Comparison of ENCODE assay signal across 26 cellular contexts in genomic region chr10:106182542-106182941, GRCh38.
"Had no signal": no experiment of that assay in that cellular context is flagged by ENCODE, and none has a peak within 500 bp of the region (broad histone marks: within the 10 kb centered on the region; RNA-seq: fewer than 3 reads in every experiment).

No MANE protein-coding gene starts in this region.

- H3K27me3 Mint-ChIP-seq: activated naive CD8-positive, alpha-beta T cell treated with anti-CD3 and anti-CD28 coated beads, Interleukin-2, amount 10 ng/mL, durations not matched to agents 7 days and 5 days; memory B cell had no signal

- DNase-seq: activated CD4-positive, alpha-beta T cell treated with anti-CD3 and anti-CD28 coated beads for 4 hours; activated CD4-positive, alpha-beta T cell treated with anti-CD3 and anti-CD28 coated beads, Interleukin-2, amount 50 U/mL, for 48 hours; activated CD4-positive, CD25-positive, alpha-beta regulatory T cell; activated CD8-positive, alpha-beta memory T cell treated with anti-CD3 and anti-CD28 coated beads, Interleukin-2, amount 50 U/mL, for 48 hours; activated naive CD4-positive, alpha-beta T cell treated with Interleukin-2 at 50 U/mL for 16 hours; activated naive CD8-positive, alpha-beta T cell treated with anti-CD3 and anti-CD28 coated beads, Interleukin-2, amount 10 ng/mL, durations not matched to agents 7 days and 5 days; activated T-cell treated with anti-CD3 and anti-CD28 coated beads, Interleukin-2, amount 50 U/mL, for 4 hours; amniotic stem cell; erythroblast; foreskin melanocyte; immature natural killer cell; ovary; stimulated activated CD4-positive, alpha-beta T cell treated with anti-CD3 and anti-CD28 coated beads, Interleukin-2, amount 100 ng/mL, for 24 hours; T1000; trophoblast cell; uterus had no signal

- H3K27ac ChIP-seq: cardiac muscle cell, neutrophil, ovary, prostate gland, right atrium auricular region, skin epidermis, uterus had no signal

- H3K4me1 ChIP-seq: prostate gland, right atrium auricular region, uterus had no signal

- H3K27me3 ChIP-seq: cardiac muscle cell, neutrophil, ovary, right atrium auricular region, uterus had no signal

- H3K36me3 ChIP-seq: cardiac muscle cell, neutrophil, ovary, prostate gland, right atrium auricular region, uterus had no signal

- H3K4me1 Mint-ChIP-seq: activated naive CD8-positive, alpha-beta T cell treated with anti-CD3 and anti-CD28 coated beads, Interleukin-2, amount 10 ng/mL, durations not matched to agents 7 days and 5 days; immature natural killer cell; memory B cell; stimulated activated effector memory CD8-positive, alpha-beta T cell treated with anti-CD3 and anti-CD28 coated beads, Interleukin-12 subunit alpha, Interleukin-12 subunit beta, amount 100 ng/mL, for 72 hours had no signal

- FAIRE-seq: endometrium had no signal

- H3K4me3 Mint-ChIP-seq: activated naive CD8-positive, alpha-beta T cell treated with anti-CD3 and anti-CD28 coated beads, Interleukin-2, amount 10 ng/mL, durations not matched to agents 7 days and 5 days; activated T-cell treated with anti-CD3 and anti-CD28 coated beads, Interleukin-2, amount 50 U/mL, for 4 hours; immature natural killer cell; memory B cell; nephron; stimulated activated effector memory CD8-positive, alpha-beta T cell treated with anti-CD3 and anti-CD28 coated beads, Interleukin-12 subunit alpha, Interleukin-12 subunit beta, amount 100 ng/mL, for 72 hours; T-helper 1 cell treated with Interleukin-12 subunit alpha and Interleukin-12 subunit beta and Interleukin-4 antibody, amounts not matched to agents 30 μg/mL and 1 μg/mL, for 36 hours had no signal

- H3K4me3 ChIP-seq: cardiac muscle cell, ovary, prostate gland, right atrium auricular region, skin epidermis, uterus had no signal

- H3K36me3 Mint-ChIP-seq: activated naive CD8-positive, alpha-beta T cell treated with anti-CD3 and anti-CD28 coated beads, Interleukin-2, amount 10 ng/mL, durations not matched to agents 7 days and 5 days; immature natural killer cell; memory B cell; stimulated activated effector memory CD8-positive, alpha-beta T cell treated with anti-CD3 and anti-CD28 coated beads, Interleukin-12 subunit alpha, Interleukin-12 subunit beta, amount 100 ng/mL, for 72 hours had no signal

- H3K9me3 Mint-ChIP-seq: activated naive CD8-positive, alpha-beta T cell treated with anti-CD3 and anti-CD28 coated beads, Interleukin-2, amount 10 ng/mL, durations not matched to agents 7 days and 5 days; activated T-cell treated with anti-CD3 and anti-CD28 coated beads, Interleukin-2, amount 50 U/mL, for 4 hours; memory B cell; nephron; T-helper 1 cell treated with Interleukin-12 subunit alpha and Interleukin-12 subunit beta and Interleukin-4 antibody, amounts not matched to agents 30 μg/mL and 1 μg/mL, for 36 hours had no signal

- H3K27ac Mint-ChIP-seq: activated naive CD8-positive, alpha-beta T cell treated with anti-CD3 and anti-CD28 coated beads, Interleukin-2, amount 10 ng/mL, durations not matched to agents 7 days and 5 days; immature natural killer cell; memory B cell; stimulated activated effector memory CD8-positive, alpha-beta T cell treated with anti-CD3 and anti-CD28 coated beads, Interleukin-12 subunit alpha, Interleukin-12 subunit beta, amount 100 ng/mL, for 72 hours; T-helper 1 cell treated with Interleukin-12 subunit alpha and Interleukin-12 subunit beta and Interleukin-4 antibody, amounts not matched to agents 30 μg/mL and 1 μg/mL, for 36 hours had no signal

- H3K9me3 ChIP-seq: neutrophil, ovary, prostate gland, right atrium auricular region, uterus had no signal

- ATAC-seq: activated T-cell treated with anti-CD3 and anti-CD28 coated beads, Interleukin-2, amount 50 U/mL, for 4 hours; stimulated activated effector memory CD8-positive, alpha-beta T cell treated with anti-CD3 and anti-CD28 coated beads, Interleukin-12 subunit alpha, Interleukin-12 subunit beta, amount 100 ng/mL, for 72 hours had no signal
